ENCODE assay signal across 1 cellular context in genomic region chr16:27365142-27366089, GRCh38.
TF ChIP-seq lines count a peak whose summit lies in the region.

No MANE protein-coding gene starts in this region.

TF ChIP-seq in HepG2, 621 proteins besides CTCF, POLR2A, EP300 and RAD21 (continued from another document and continues in another):
- peak; percentile 65 for TF ChIP-seq RFX1 (IDR thresholded peaks at IDR 0.05)
- TF ChIP-seq ZNF598 (CRISPR knock-in tag; IDR thresholded peaks at IDR 0.05; ENCODE audit: borderline replicate concordance), result no peak
- TF ChIP-seq BORCS8-MEF2B (CRISPR knock-in tag; IDR thresholded peaks at IDR 0.05), result no peak
- TF ChIP-seq SRSF9 (IDR thresholded peaks at IDR 0.05; ENCODE audit: borderline replicate concordance, insufficient read depth, low read depth, low read length, poor library complexity, severe bottlenecking), result no peak
- no peak for TF ChIP-seq ZNF788 (CRISPR knock-in tag; IDR thresholded peaks at IDR 0.05; ENCODE audit: borderline replicate concordance)
- no peak for TF ChIP-seq STAT5B (CRISPR knock-in tag; IDR thresholded peaks at IDR 0.05)
- TF ChIP-seq KDM5B (CRISPR knock-in tag; IDR thresholded peaks at IDR 0.05; ENCODE audit: borderline replicate concordance), result no peak
- no peak for TF ChIP-seq GLI4 (CRISPR knock-in tag; IDR thresholded peaks at IDR 0.05; ENCODE audit: borderline replicate concordance)
- TF ChIP-seq ZNF513 (CRISPR knock-in tag; conservative IDR thresholded peaks at IDR 0.05), result no peak
- TF ChIP-seq ZNF142 (CRISPR knock-in tag; IDR thresholded peaks at IDR 0.05), result no peak
- 0 out of 2 replicates have a peak, but pooled peaks have one; percentile 15 for TF ChIP-seq HOXA3 (CRISPR knock-in tag; IDR thresholded peaks at IDR 0.05)
- no peak for TF ChIP-seq REL (CRISPR knock-in tag; conservative IDR thresholded peaks at IDR 0.05)
- TF ChIP-seq RXRA (CRISPR knock-in tag; IDR thresholded peaks at IDR 0.05), result no peak; the same call in 1 of the 2 replicates
- no peak for TF ChIP-seq FOXO4 (CRISPR knock-in tag; conservative IDR thresholded peaks at IDR 0.05)
- peak; percentile 87 for TF ChIP-seq ZNF644 (CRISPR knock-in tag; IDR thresholded peaks at IDR 0.05; ENCODE audit: low read depth)
- no peak for TF ChIP-seq PRPF4 (IDR thresholded peaks at IDR 0.05; ENCODE audit: low read depth, low read length, poor library complexity, severe bottlenecking)
- TF ChIP-seq CBX1 (IDR thresholded peaks at IDR 0.05; ENCODE audit: low read depth), result no peak
- no peak for TF ChIP-seq ARNTL (CRISPR knock-in tag; IDR thresholded peaks at IDR 0.05)
- no peak for TF ChIP-seq ZNF816 (CRISPR knock-in tag; IDR thresholded peaks at IDR 0.05; ENCODE audit: borderline replicate concordance)
- TF ChIP-seq SP1 (IDR thresholded peaks at IDR 0.05), result no peak
- TF ChIP-seq SP1 (CRISPR knock-in tag; IDR thresholded peaks at IDR 0.05), result no peak
- TF ChIP-seq ZNF280D (CRISPR knock-in tag; IDR thresholded peaks at IDR 0.05), result no peak
- 0 out of 2 replicates have a peak, but pooled peaks have one; percentile 18 for TF ChIP-seq ZNF580 (CRISPR knock-in tag; IDR thresholded peaks at IDR 0.05; ENCODE audit: borderline replicate concordance, low read depth)
- no peak for TF ChIP-seq ATF7-NPFF (CRISPR knock-in tag; IDR thresholded peaks at IDR 0.05; ENCODE audit: low read depth)
- TF ChIP-seq MTA3 (CRISPR knock-in tag; IDR thresholded peaks at IDR 0.05), result no peak
- no peak for TF ChIP-seq CBX2 (IDR thresholded peaks at IDR 0.05; ENCODE audit: low read depth, low read length)
- no peak for TF ChIP-seq CBX2 (CRISPR knock-in tag; IDR thresholded peaks at IDR 0.05; ENCODE audit: low read depth)
- TF ChIP-seq ASH2L (IDR thresholded peaks at IDR 0.05; ENCODE audit: insufficient read length, low read depth, low read length), result no peak
- TF ChIP-seq CCDC6 (CRISPR knock-in tag; IDR thresholded peaks at IDR 0.05), result no peak
- no peak for TF ChIP-seq ZBTB49 (CRISPR knock-in tag; IDR thresholded peaks at IDR 0.05; ENCODE audit: borderline replicate concordance)
- 0 out of 2 replicates have a peak, but pooled peaks have one; percentile 7 for TF ChIP-seq CREB1 (IDR thresholded peaks at IDR 0.05)
- no peak for TF ChIP-seq CREB1 (CRISPR knock-in tag; IDR thresholded peaks at IDR 0.05)
- TF ChIP-seq BCL6 (CRISPR knock-in tag; IDR thresholded peaks at IDR 0.05), result no peak
- no peak for TF ChIP-seq DR1 (CRISPR knock-in tag; IDR thresholded peaks at IDR 0.05)
- no peak for TF ChIP-seq HOXA9 (CRISPR knock-in tag; IDR thresholded peaks at IDR 0.05; ENCODE audit: borderline replicate concordance)
- TF ChIP-seq SAFB2 (CRISPR knock-in tag; IDR thresholded peaks at IDR 0.05; ENCODE audit: borderline replicate concordance, low read depth), result no peak
- no peak for TF ChIP-seq ZNF546 (CRISPR knock-in tag; conservative IDR thresholded peaks at IDR 0.05)
- TF ChIP-seq NR3C1 (CRISPR knock-in tag; IDR thresholded peaks at IDR 0.05), result no peak
- no peak for TF ChIP-seq IRF1 (CRISPR knock-in tag; IDR thresholded peaks at IDR 0.05; ENCODE audit: low read depth)
- TF ChIP-seq ZSCAN12 (CRISPR knock-in tag; IDR thresholded peaks at IDR 0.05), result no peak
- 0 out of 2 replicates have a peak, but pooled peaks have one; percentile 40 for TF ChIP-seq MBD4 (IDR thresholded peaks at IDR 0.05; ENCODE audit: borderline replicate concordance, low read length)
- no peak for TF ChIP-seq ZNF468 (CRISPR knock-in tag; IDR thresholded peaks at IDR 0.05)
- TF ChIP-seq ZBTB34 (CRISPR knock-in tag; IDR thresholded peaks at IDR 0.05), result no peak
- no peak for TF ChIP-seq SRSF4 (IDR thresholded peaks at IDR 0.05; ENCODE audit: low read depth, low read length, poor library complexity, severe bottlenecking)
- no peak for TF ChIP-seq REXO4 (CRISPR knock-in tag; IDR thresholded peaks at IDR 0.05; ENCODE audit: borderline replicate concordance)
- peak; percentile 76 for TF ChIP-seq RFX3 (CRISPR knock-in tag; IDR thresholded peaks at IDR 0.05)
- TF ChIP-seq ELK4 (CRISPR knock-in tag; IDR thresholded peaks at IDR 0.05; ENCODE audit: borderline replicate concordance), result no peak
- TF ChIP-seq TAF1 (CRISPR knock-in tag; IDR thresholded peaks at IDR 0.05), result no peak
- no peak for TF ChIP-seq TGIF2 (CRISPR knock-in tag; IDR thresholded peaks at IDR 0.05)
- peak; percentile 58; the same call in 1 of the 2 replicates for TF ChIP-seq FOSL2 (CRISPR knock-in tag; IDR thresholded peaks at IDR 0.05)
